In genomic region chr1:1630191-1630964, GRCh38 we compare ENCODE assay signal across 8 cellular contexts. TPM values are rescaled to one million over a fixed set of nuclear protein-coding genes. Genes with fewer than 3 reads are reported as not detected.
A peak's percentile ranks its signal among the peaks of the same experiment; 100 is the strongest.
DNase-seq lines count a peak whose midpoint lies in the region; ATAC-seq and TF ChIP-seq lines count a peak whose summit lies in the region.

No MANE protein-coding gene starts in this region.

- H3K27me3 ChIP-seq in HUES64 (ENCODE audit: insufficient read depth, low read length) (peaks cover 22% of the 10 kb centered on the region), lower lobe of right lung (ENCODE audit: low read depth) (peaks cover 21% of the 10 kb centered on the region), BE2C (no peaks in the 10 kb centered on the region)

- no peaks in the 10 kb centered on the region for H3K9me3 ChIP-seq in HUES64 (ENCODE audit: insufficient read depth, low read depth, low read length)
- no peaks in the 10 kb centered on the region for H3K9me3 ChIP-seq in lower lobe of right lung
- no peaks in the 10 kb centered on the region for H3K9me3 ChIP-seq in BE2C

- H3K4me3 ChIP-seq in HUES64 (ENCODE audit: low read length) (0 out of 2 replicates have a peak overlapping the region, but pooled peaks have one; percentile 12), lower lobe of right lung (peak overlapping the region; percentile 42), BE2C (ENCODE audit: low read depth, low read length) (no peak overlapping the region)

- WGBS in HUES64: 20% methylated on average over 76 of the region's 81 CpGs

- ATAC-seq in GM19372 (IDR thresholded peaks at IDR 0.05; ENCODE audit: low read depth, unreplicated experiment) (peak; percentile 63), lower lobe of right lung (peak; percentile 40 to 57)
- ATAC-seq in activated CD4-positive, CD25-positive, alpha-beta regulatory T cell treated with anti-CD3 and anti-CD28 coated beads, Interleukin-2, amount 50 U/mL, for 24 hours: peak; percentile 80 to 87

- TF ChIP-seq CTCF in lower lobe of right lung (IDR thresholded peaks at IDR 0.05) (no peak), BE2C (IDR thresholded peaks at IDR 0.05; ENCODE audit: low read depth, low read length) (no peak)

- H3K4me1 ChIP-seq in HUES64 (ENCODE audit: insufficient read depth, low read length) (no peaks in the 10 kb centered on the region), lower lobe of right lung (peaks cover 15% of the 10 kb centered on the region), BE2C (peaks cover 2% of the 10 kb centered on the region)

- H3K27ac ChIP-seq in HUES64 (ENCODE audit: low read depth, low read length): no peak overlapping the region
- H3K27ac ChIP-seq in caudate nucleus (ENCODE audit: low read depth, low read length): no peak overlapping the region
- peak overlapping the region; percentile 84 for H3K27ac ChIP-seq in lower lobe of right lung

- intact Hi-C loops in lower lobe of right lung (cut with DNase I): no loop called here

- DNase-seq in caudate nucleus (lab: John Stamatoyannopoulos, UW) (peak in 41 of 61 donors; percentile 8 to 73 (median 47)), lower lobe of right lung (peak; percentile 79), NCI-H226 (no peak), BE2C (no peak)
- DNase-seq in stimulated activated CD8-positive, alpha-beta memory T cell treated with anti-CD3 and anti-CD28 coated beads, Interleukin-4, amount 100 ng/mL, for 1 hour (ENCODE audit: low read depth in 2 of 2, low spot score in 1 of 2): peak; percentile 77 to 92

- H3K36me3 ChIP-seq in HUES64 (ENCODE audit: insufficient read depth, low read length) (no peaks in the 10 kb centered on the region), lower lobe of right lung (peaks cover 14% of the 10 kb centered on the region), BE2C (no peaks in the 10 kb centered on the region)

- no peak overlapping the region for H3K9ac ChIP-seq in HUES64 (ENCODE audit: low read depth, low read length)

RNA-seq across cellular contexts. Expression of gene MMP23B, which starts 1.6 kb away (rescaled TPM):
- polyA plus RNA-seq in HUES64 (2013, experiment 1 of 2): 2.6 TPM
- polyA plus RNA-seq in HUES64 (2013, experiment 2 of 2): 3.0 TPM
- total RNA-seq in lower lobe of right lung: 27.2 TPM
- polyA plus RNA-seq in BE2C (2012; ENCODE audit: insufficient read depth, insufficient read length, low read depth): 0.66 TPM

RNA-seq across cellular contexts. Expression of gene MIB2, which starts 15.1 kb away (rescaled TPM):
- polyA plus RNA-seq in HUES64 (2013, experiment 1 of 2): 19.2 TPM
- 21.4 TPM for polyA plus RNA-seq in HUES64 (2013, experiment 2 of 2)
- 82.5 TPM for total RNA-seq in lower lobe of right lung
- 41.5 TPM for polyA plus RNA-seq in BE2C (2012; ENCODE audit: insufficient read depth, insufficient read length, low read depth)

RNA-seq across cellular contexts. Expression of gene CDK11B, which starts 28.4 kb away (rescaled TPM):
- polyA plus RNA-seq in HUES64 (2013, experiment 1 of 2): 33.3 TPM
- polyA plus RNA-seq in HUES64 (2013, experiment 2 of 2): 33.9 TPM
- 23.0 TPM for total RNA-seq in lower lobe of right lung
- polyA plus RNA-seq in BE2C (2012; ENCODE audit: insufficient read depth, insufficient read length, low read depth): 163 TPM

RNA-seq across cellular contexts. Expression of gene FNDC10, which starts 30.4 kb away (rescaled TPM):
- polyA plus RNA-seq in HUES64 (2013, experiment 1 of 2): 5.2 TPM
- 7.9 TPM for polyA plus RNA-seq in HUES64 (2013, experiment 2 of 2)
- 7.7 TPM for total RNA-seq in lower lobe of right lung
- polyA plus RNA-seq in BE2C (2012; ENCODE audit: insufficient read depth, insufficient read length, low read depth): 31.5 TPM

RNA-seq across cellular contexts. Expression of gene SSU72, which starts 55.7 kb away (rescaled TPM):
- 136 TPM for polyA plus RNA-seq in HUES64 (2013, experiment 1 of 2)
- polyA plus RNA-seq in HUES64 (2013, experiment 2 of 2): 130 TPM
- 123 TPM for total RNA-seq in lower lobe of right lung
- 249 TPM for polyA plus RNA-seq in BE2C (2012; ENCODE audit: insufficient read depth, insufficient read length, low read depth)

Comparison
In these comparisons a context has a peak if more than half of its experiments do, and no peak if none do; other contexts are left out.
1. DNase-seq: peak in caudate nucleus (41 of 61), lower lobe of right lung (single experiment) and stimulated activated CD8-positive, alpha-beta memory T cell treated with anti-CD3 and anti-CD28 coated beads, Interleukin-4, amount 100 ng/mL, for 1 hour (2 of 2); none in NCI-H226 (single experiment) and BE2C (single experiment).
2. Peak in every context shown above with its lines, with median percentiles within 50 percentile points of each other: ATAC-seq.